21 cellular contexts compared by ENCODE assay signal in the genomic region with DNA sequence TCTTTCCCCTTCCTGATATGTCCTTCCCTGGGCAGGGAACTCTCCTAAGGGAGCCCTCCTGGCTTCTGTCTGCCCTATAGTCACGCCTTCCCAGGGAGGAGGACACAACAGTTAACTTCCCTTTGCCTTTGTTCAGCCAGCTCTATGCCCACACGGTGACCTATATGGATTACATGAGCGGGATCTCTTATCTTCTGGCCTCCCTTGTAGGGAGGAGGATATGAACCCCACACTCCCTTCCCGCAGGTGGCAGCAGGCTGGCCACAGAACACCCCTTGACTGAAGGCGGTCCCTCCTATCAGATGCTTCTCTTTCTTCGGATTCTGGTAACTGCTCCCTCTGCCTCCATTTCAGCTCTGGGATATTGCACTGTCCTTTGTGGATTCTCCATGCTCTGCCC.
DNase-seq lines count a peak whose midpoint lies in the region; ATAC-seq, FAIRE-seq and TF ChIP-seq lines count a peak whose summit lies in the region.
"Had no signal": no experiment of that assay in that cellular context is flagged by ENCODE, and none has a peak within 500 bp of the region (broad histone marks: within the 10 kb centered on the region; RNA-seq: fewer than 3 reads in every experiment).

No MANE protein-coding gene starts in this region.

- H3K27me3 ChIP-seq in endothelial cell of umbilical vein (ENCODE audit: control insufficient read depth in 2 of 2, insufficient read depth in 2 of 2, low read length in 2 of 2) (no peaks in the 10 kb centered on the region), trophoblast cell (ENCODE audit: insufficient read depth, low read length) (no peaks in the 10 kb centered on the region)
- H3K27me3 ChIP-seq: esophagus muscularis mucosa had no signal

- H3K27ac ChIP-seq in endothelial cell of umbilical vein (ENCODE audit: insufficient read depth, low read depth, low read length): peak overlapping the region; percentile 62
- peak overlapping the region; percentile 97 for H3K27ac ChIP-seq in trophoblast cell (ENCODE audit: low read depth, low read length)
- H3K27ac ChIP-seq: esophagus muscularis mucosa had no signal

- H3K4me2 ChIP-seq in endothelial cell of umbilical vein (ENCODE audit: insufficient read depth, low read length) (no peak overlapping the region), trophoblast cell (ENCODE audit: low read length) (peak overlapping the region; percentile 26)

- H3K27ac Mint-ChIP-seq in T-helper 17 cell: peak overlapping the region; percentile 71
- no peak overlapping the region for H3K27ac Mint-ChIP-seq in activated T-helper 1 cell treated with anti-CD3 and anti-CD28 coated beads, Interleukin-12 subunit alpha, Interleukin-12 subunit beta, Interleukin-2, Interleukin-4 antibody, amounts not matched to agents 30 ng/mL and 10 ng/mL and 1 ng/mL, durations not matched to agents 14 hours and 24 hours and 36 hours
- H3K27ac Mint-ChIP-seq: activated CD8-positive, alpha-beta T cell treated with anti-CD3 and anti-CD28 coated beads for 36 hours; stimulated activated naive B cell treated with anti-CD40 and anti-IgM and Interleukin-4, amounts not matched to agents 10 μg/mL and 1 μg/mL and 100 μg/mL, for 72 hours had no signal

- dilution Hi-C loops in endothelial cell of umbilical vein (cut with MboI; ENCODE audit: extremely low pct_ligation_motif_present, low sequenced_read_pairs): no loop called here

- WGBS in trophoblast cell (ENCODE audit: extremely low coverage, insufficient coverage, insufficient read length): no CpG with 5 or more reads among the region's 6 CpGs

- H3K4me1 ChIP-seq in endothelial cell of umbilical vein (ENCODE audit: control insufficient read depth, extremely low read depth, insufficient read depth, low read length) (peaks cover 42% of the 10 kb centered on the region), trophoblast cell (ENCODE audit: control insufficient read depth in 1 of 2, insufficient read depth in 2 of 2, low read length in 2 of 2) (peaks cover 26 to 31% of the 10 kb centered on the region in 2 experiments)

- H2BK120ac ChIP-seq in trophoblast cell (ENCODE audit: insufficient read depth, low read length, poor library complexity): peak overlapping the region; percentile 98

- H2AFZ ChIP-seq in endothelial cell of umbilical vein (ENCODE audit: low read depth, low read length) (peak overlapping the region; percentile 96), trophoblast cell (ENCODE audit: insufficient read depth, low read length, poor library complexity) (peak overlapping the region; percentile 68)

- H4K20me1 ChIP-seq in endothelial cell of umbilical vein (replicated peaks; ENCODE audit: control insufficient read depth, extremely low read depth, insufficient read depth, low read length): no peaks in the 10 kb centered on the region

- H3K18ac ChIP-seq in trophoblast cell (ENCODE audit: low read length): peak overlapping the region; percentile 92

- FAIRE-seq in endothelial cell of umbilical vein (lab: Jason Lieb, UNC): no peak
- FAIRE-seq: GM12891 had no signal

- no peak overlapping the region for H3K4me3 Mint-ChIP-seq in T-helper 17 cell
- no peak overlapping the region for H3K4me3 Mint-ChIP-seq in activated T-helper 1 cell treated with anti-CD3 and anti-CD28 coated beads, Interleukin-12 subunit alpha, Interleukin-12 subunit beta, Interleukin-2, Interleukin-4 antibody, amounts not matched to agents 30 ng/mL and 10 ng/mL and 1 ng/mL, durations not matched to agents 14 hours and 24 hours and 36 hours
- H3K4me3 Mint-ChIP-seq: activated CD8-positive, alpha-beta T cell treated with anti-CD3 and anti-CD28 coated beads for 36 hours; central memory CD8-positive, alpha-beta T cell; stimulated activated naive B cell treated with anti-CD40 and anti-IgM and Interleukin-4, amounts not matched to agents 10 μg/mL and 1 μg/mL and 100 μg/mL, for 72 hours had no signal

- peak overlapping the region; percentile 97 for H2BK5ac ChIP-seq in trophoblast cell (ENCODE audit: low read depth, low read length, poor library complexity)

- intact Hi-C loops in endothelial cell of umbilical vein (cut with micrococcal nuclease): no loop called here
- intact Hi-C loops in activated T-helper 1 cell treated with anti-CD3 and anti-CD28 coated beads, Interleukin-12 subunit alpha, Interleukin-12 subunit beta, Interleukin-2, Interleukin-4 antibody, amounts not matched to agents 30 ng/mL and 10 ng/mL and 1 ng/mL, durations not matched to agents 14 hours and 24 hours and 36 hours (cut with micrococcal nuclease): no loop called here

- H3K36me3 ChIP-seq in endothelial cell of umbilical vein (ENCODE audit: control insufficient read depth in 2 of 2, extremely low read depth in 1 of 2, insufficient read depth in 2 of 2, low read length in 2 of 2): no peaks in the 10 kb centered on the region
- no peaks in the 10 kb centered on the region for H3K36me3 ChIP-seq in trophoblast cell (ENCODE audit: control insufficient read depth in 1 of 2, insufficient read depth in 2 of 2, low read length in 2 of 2)
- H3K36me3 ChIP-seq: esophagus muscularis mucosa had no signal

- BruUV-seq in endothelial cell of umbilical vein (replicated peaks; lab: Mats Ljungman, UMichigan): no TSS peak

- POLR2A ChIA-PET in endothelial cell of umbilical vein (lab: Charles Lee): no interaction called here

- peak overlapping the region; percentile 97 for H4K91ac ChIP-seq in trophoblast cell (ENCODE audit: low read depth, low read length)

- DNase-seq in ELR (ENCODE audit: low read depth) (peak; percentile 32), T-helper 17 cell (no peak), endothelial cell of umbilical vein (ENCODE audit: low read depth, low spot score) (no peak), trophoblast cell (peak in 1 of 2 donors; percentile 31), D341Med (ENCODE audit: low spot score) (no peak), epidermal melanocyte (ENCODE audit: insufficient read length, low spot score) (no peak), hippocampal formation (lab: John Stamatoyannopoulos, UW) (no peak)
- DNase-seq in activated T-helper 1 cell treated with anti-CD3 and anti-CD28 coated beads, Interleukin-12 subunit alpha, Interleukin-12 subunit beta, Interleukin-2, Interleukin-4 antibody, amounts not matched to agents 30 ng/mL and 10 ng/mL and 1 ng/mL, durations not matched to agents 14 hours and 24 hours and 36 hours (ENCODE audit: low spot score): no peak
- DNase-seq: activated CD8-positive, alpha-beta T cell treated with anti-CD3 and anti-CD28 coated beads for 36 hours; activated naive CD4-positive, alpha-beta T cell treated with Interleukin-2 at 50 U/mL for 16 hours; AML-193; DMS79 treated with DMSO at 0.1 percent for 48 hours; GOT3; NCI-H1092; NCI-H446 treated with DMSO at 0.1 percent for 48 hours; stimulated activated CD4-positive, alpha-beta T cell treated with anti-CD3 and anti-CD28 coated beads, Interleukin-4, amount 100 ng/mL, for 1 hour; stimulated activated naive B cell treated with anti-CD40 and anti-IgM and Interleukin-4, amounts not matched to agents 10 μg/mL and 1 μg/mL and 100 μg/mL, for 72 hours had no signal

- CTCF ChIA-PET in endothelial cell of umbilical vein (lab: Charles Lee): interaction anchor here (1.8 kb wide), 1 partner anchor 12 kb away, joined by 4 read pairs; no protein-coding TSS in a partner anchor

- H3K4me1 Mint-ChIP-seq in T-helper 17 cell: peaks cover 13% of the 10 kb centered on the region
- peaks cover 18% of the 10 kb centered on the region for H3K4me1 Mint-ChIP-seq in activated T-helper 1 cell treated with anti-CD3 and anti-CD28 coated beads, Interleukin-12 subunit alpha, Interleukin-12 subunit beta, Interleukin-2, Interleukin-4 antibody, amounts not matched to agents 30 ng/mL and 10 ng/mL and 1 ng/mL, durations not matched to agents 14 hours and 24 hours and 36 hours (ENCODE audit: low read depth)
- H3K4me1 Mint-ChIP-seq: central memory CD8-positive, alpha-beta T cell had no signal

- peaks cover 49% of the 10 kb centered on the region for H3K79me1 ChIP-seq in trophoblast cell (ENCODE audit: low read length)

- no peaks in the 10 kb centered on the region for H3K27me3 Mint-ChIP-seq in T-helper 17 cell
- H3K27me3 Mint-ChIP-seq in activated T-helper 1 cell treated with anti-CD3 and anti-CD28 coated beads, Interleukin-12 subunit alpha, Interleukin-12 subunit beta, Interleukin-2, Interleukin-4 antibody, amounts not matched to agents 30 ng/mL and 10 ng/mL and 1 ng/mL, durations not matched to agents 14 hours and 24 hours and 36 hours (ENCODE audit: insufficient read depth): peaks cover 2% of the 10 kb centered on the region
- H3K27me3 Mint-ChIP-seq: central memory CD8-positive, alpha-beta T cell; stimulated activated naive B cell treated with anti-CD40 and anti-IgM and Interleukin-4, amounts not matched to agents 10 μg/mL and 1 μg/mL and 100 μg/mL, for 72 hours had no signal

- peak overlapping the region; percentile 81 for H3K4ac ChIP-seq in trophoblast cell (ENCODE audit: low read depth, low read length)

- peak overlapping the region; percentile 39 for H2AK5ac ChIP-seq in trophoblast cell (ENCODE audit: low read length)

- no peaks in the 10 kb centered on the region for H3K9me1 ChIP-seq in endothelial cell of umbilical vein (replicated peaks; ENCODE audit: control insufficient read depth, extremely low read depth, insufficient read depth, low read length)

- H3K4me3 ChIP-seq in endothelial cell of umbilical vein (replicated peaks in 1 of 3; ENCODE audit: insufficient read depth in 1 of 3, low read depth in 1 of 3, low read length in 3 of 3) (no peak overlapping the region), trophoblast cell (ENCODE audit: low read depth, low read length) (no peak overlapping the region)
- H3K4me3 ChIP-seq: esophagus muscularis mucosa had no signal

- H4K8ac ChIP-seq in trophoblast cell (ENCODE audit: low read depth, low read length): peak overlapping the region; percentile 58

- H4K12ac ChIP-seq in trophoblast cell (ENCODE audit: low read depth, low read length): peak overlapping the region; percentile 57

- H2BK12ac ChIP-seq in trophoblast cell (ENCODE audit: low read length): peak overlapping the region; percentile 86

- no peak for TF ChIP-seq POLR2A in endothelial cell of umbilical vein (IDR thresholded peaks at IDR 0.05; ENCODE audit: low read depth, low read length)

- no peak for TF ChIP-seq CTCF in endothelial cell of umbilical vein (IDR thresholded peaks at IDR 0.05; ENCODE audit: extremely low read depth in 1 of 2, insufficient read depth in 1 of 2, low read depth in 1 of 2, low read length in 2 of 2)

- peak overlapping the region; percentile 98 for H3K14ac ChIP-seq in trophoblast cell (ENCODE audit: low read length)

- no peaks in the 10 kb centered on the region for H3K79me2 ChIP-seq in endothelial cell of umbilical vein (ENCODE audit: control insufficient read depth, insufficient read depth, low read length)
- peaks cover 12% of the 10 kb centered on the region for H3K79me2 ChIP-seq in trophoblast cell (ENCODE audit: control insufficient read depth, insufficient read depth, low read length, poor library complexity)

- ATAC-seq in T-helper 17 cell: no peak
- ATAC-seq: activated CD8-positive, alpha-beta T cell treated with anti-CD3 and anti-CD28 coated beads for 36 hours; Panc1; stimulated activated naive B cell treated with anti-CD40 and anti-IgM and Interleukin-4, amounts not matched to agents 10 μg/mL and 1 μg/mL and 100 μg/mL, for 72 hours had no signal

- no peaks in the 10 kb centered on the region for H3K9me3 ChIP-seq in T-helper 17 cell (ENCODE audit: control insufficient read depth, low read length, poor library complexity, severe bottlenecking)
- no peaks in the 10 kb centered on the region for H3K9me3 ChIP-seq in endothelial cell of umbilical vein (replicated peaks; ENCODE audit: control insufficient read depth, insufficient read depth, low read length)
- no peaks in the 10 kb centered on the region for H3K9me3 ChIP-seq in trophoblast cell (ENCODE audit: insufficient read depth, low read depth, low read length)
- H3K9me3 ChIP-seq: esophagus muscularis mucosa had no signal

- H3K9me3 Mint-ChIP-seq in activated T-helper 1 cell treated with anti-CD3 and anti-CD28 coated beads, Interleukin-12 subunit alpha, Interleukin-12 subunit beta, Interleukin-2, Interleukin-4 antibody, amounts not matched to agents 30 ng/mL and 10 ng/mL and 1 ng/mL, durations not matched to agents 14 hours and 24 hours and 36 hours: no peaks in the 10 kb centered on the region
- H3K9me3 Mint-ChIP-seq: activated CD8-positive, alpha-beta T cell treated with anti-CD3 and anti-CD28 coated beads for 36 hours; central memory CD8-positive, alpha-beta T cell; stimulated activated naive B cell treated with anti-CD40 and anti-IgM and Interleukin-4, amounts not matched to agents 10 μg/mL and 1 μg/mL and 100 μg/mL, for 72 hours had no signal

- H3K23ac ChIP-seq in trophoblast cell (ENCODE audit: low read length): no peak overlapping the region

- no peaks in the 10 kb centered on the region for H3K36me3 Mint-ChIP-seq in T-helper 17 cell (ENCODE audit: low read depth)
- H3K36me3 Mint-ChIP-seq in activated T-helper 1 cell treated with anti-CD3 and anti-CD28 coated beads, Interleukin-12 subunit alpha, Interleukin-12 subunit beta, Interleukin-2, Interleukin-4 antibody, amounts not matched to agents 30 ng/mL and 10 ng/mL and 1 ng/mL, durations not matched to agents 14 hours and 24 hours and 36 hours (ENCODE audit: low read depth): peaks cover 2% of the 10 kb centered on the region
- H3K36me3 Mint-ChIP-seq: stimulated activated naive B cell treated with anti-CD40 and anti-IgM and Interleukin-4, amounts not matched to agents 10 μg/mL and 1 μg/mL and 100 μg/mL, for 72 hours had no signal

- H3K9ac ChIP-seq in endothelial cell of umbilical vein (replicated peaks; ENCODE audit: extremely low read depth, insufficient read depth, low read length) (no peak overlapping the region), trophoblast cell (ENCODE audit: low read length) (no peak overlapping the region)
